Comparison of ENCODE assay signal across 28 cellular contexts in the genomic region with DNA sequence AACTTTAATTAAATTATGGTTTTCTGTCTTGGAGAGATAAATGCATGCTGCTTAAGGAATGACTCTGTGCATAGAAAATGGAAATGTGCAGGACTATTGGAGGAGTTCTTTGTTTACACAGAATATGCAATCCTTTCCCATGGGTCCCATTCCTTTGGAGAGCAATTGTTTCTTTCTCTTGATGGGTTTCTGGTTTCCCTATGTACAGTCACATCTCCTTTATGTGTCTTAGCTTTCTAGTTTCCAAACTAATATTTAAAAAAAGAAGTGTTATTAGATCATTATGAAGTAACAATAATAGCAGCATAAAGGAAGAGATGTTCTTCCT.
"Had no signal": no experiment of that assay in that cellular context is flagged by ENCODE, and none has a peak within 500 bp of the region (broad histone marks: within the 10 kb centered on the region; RNA-seq: fewer than 3 reads in every experiment).

No MANE protein-coding gene starts in this region.

- H3K27me3 ChIP-seq: brain microvascular endothelial cell, cardiac muscle cell, MG63, SJSA1 had no signal

- H3K9me3 ChIP-seq: MG63, SJSA1 had no signal

- H3K9ac ChIP-seq: KMS-11 had no signal

- DNase-seq: activated CD4-positive, alpha-beta memory T cell treated with anti-CD3 and anti-CD28 coated beads, Interleukin-2, amount 10 ng/mL, durations not matched to agents 7 days and 5 days; activated CD4-positive, alpha-beta T cell treated with anti-CD3 and anti-CD28 coated beads, Interleukin-2, amount 10 ng/mL, durations not matched to agents 7 days and 5 days; activated CD4-positive, CD25-positive, alpha-beta regulatory T cell; activated gamma-delta T cell; activated naive CD4-positive, alpha-beta T cell treated with anti-CD3 and anti-CD28 coated beads, Interleukin-2, amount 10 ng/mL, durations not matched to agents 7 days and 5 days; activated naive CD8-positive, alpha-beta T cell treated with anti-CD3 and anti-CD28 coated beads for 36 hours; activated T-cell treated with anti-CD3 and anti-CD28 coated beads for 4 hours; activated T-cell treated with anti-CD3 and anti-CD28 coated beads, Interleukin-2, amount 50 U/mL, for 48 hours; brain microvascular endothelial cell; MG63; NCI-H1105; NCI-H1436; NCI-H1694 treated with DMSO at 0.1 percent for 48 hours; NCI-H2081 treated with DMSO at 0.1 percent for 48 hours; NCI-H510A; NCI-H526 treated with DMSO at 0.1 percent for 48 hours; NK-92 treated with Interleukin-12 subunit alpha and Interleukin-12 subunit beta, amount 100 ng/mL, for 24 hours; OCI-M1; Right ventricle myocardium superior; RPMI8226; T-helper 17 cell; T-helper 9 cell had no signal

- H3K27ac ChIP-seq: brain microvascular endothelial cell, cardiac muscle cell, KMS-11, SJSA1, VCaP had no signal

- ATAC-seq: activated T-helper 17 cell treated with anti-CD3 and anti-CD28 coated beads, Interleukin-2, amount 50 U/mL, for 72 hours; Panc1; T-helper 17 cell had no signal

- H3K4me3 ChIP-seq: cardiac muscle cell, MG63, SJSA1 had no signal

- H3K4me2 ChIP-seq: KMS-11 had no signal

- H3K36me3 ChIP-seq: brain microvascular endothelial cell, cardiac muscle cell, MG63, SJSA1 had no signal
